Comparison of ENCODE assay signal across 8 cellular contexts in the genomic region with DNA sequence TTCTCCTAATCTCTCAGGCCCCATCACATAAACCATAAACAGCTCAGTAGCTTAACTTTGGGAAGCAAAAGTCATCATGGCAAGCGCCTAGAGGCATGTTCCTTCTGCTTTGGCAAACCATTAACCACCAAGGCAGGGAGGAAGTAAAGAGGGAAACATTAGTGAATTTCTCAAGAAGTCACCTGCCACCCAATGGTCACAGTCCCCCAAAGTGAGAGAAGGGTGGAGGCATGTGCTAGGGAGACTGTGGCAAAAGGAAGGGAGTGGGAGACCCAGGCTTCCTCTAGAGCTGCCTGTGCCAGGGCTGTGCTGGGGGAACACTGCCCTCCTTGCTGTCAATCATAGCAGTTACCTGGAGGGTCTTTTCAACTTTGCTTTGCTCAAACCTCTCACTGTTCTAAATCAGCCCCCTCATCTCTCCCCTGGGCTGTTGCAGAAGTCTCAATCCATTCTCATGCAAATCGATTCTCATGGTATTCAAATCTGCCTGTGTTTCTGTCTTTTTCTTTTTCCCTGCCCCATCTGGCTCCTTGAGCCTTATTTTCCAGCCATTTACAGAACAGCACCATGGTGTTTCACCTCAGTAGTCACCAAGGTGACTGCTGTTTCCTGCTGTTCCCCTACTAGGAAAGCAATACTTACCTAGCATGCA. TPM values are rescaled to one million over a fixed set of nuclear protein-coding genes. Genes with fewer than 3 reads are reported as not detected.
DNase-seq lines count a peak whose midpoint lies in the region; ATAC-seq and TF ChIP-seq lines count a peak whose summit lies in the region.
"Had no signal": no experiment of that assay in that cellular context is flagged by ENCODE, and none has a peak within 500 bp of the region (broad histone marks: within the 10 kb centered on the region; RNA-seq: fewer than 3 reads in every experiment).

No MANE protein-coding gene starts in this region.

- H3K36me3 ChIP-seq in DOHH2 (ENCODE audit: control insufficient read depth, low read length) (peaks cover 4% of the 10 kb centered on the region; the same call in 1 of the 2 replicates), WERI-Rb-1 (no peaks in the 10 kb centered on the region), left lung (no peaks in the 10 kb centered on the region)

- H3K79me2 ChIP-seq in DOHH2 (ENCODE audit: control insufficient read depth, low read length), result peaks cover 5% of the 10 kb centered on the region; the same call in 1 of the 2 replicates

- H3K9me2 ChIP-seq in DOHH2 (replicated peaks; ENCODE audit: control insufficient read depth, low read length), result no peaks in the 10 kb centered on the region

- no peaks in the 10 kb centered on the region for H3K36me3 Mint-ChIP-seq in activated CD8-positive, alpha-beta T cell treated with anti-CD3 and anti-CD28 coated beads, Interleukin-2, amount 10 ng/mL, durations not matched to agents 7 days and 5 days (ENCODE audit: low read depth)
- no peaks in the 10 kb centered on the region for H3K36me3 Mint-ChIP-seq in nephron (ENCODE audit: low read depth)

- H3K9me3 Mint-ChIP-seq in activated CD8-positive, alpha-beta T cell treated with anti-CD3 and anti-CD28 coated beads, Interleukin-2, amount 10 ng/mL, durations not matched to agents 7 days and 5 days (ENCODE audit: insufficient read depth), result no peaks in the 10 kb centered on the region
- H3K9me3 Mint-ChIP-seq in nephron, result peaks cover under 1% of the 10 kb centered on the region

- H3K9me3 ChIP-seq in DOHH2 (ENCODE audit: control insufficient read depth, insufficient read depth, low read length) (no peaks in the 10 kb centered on the region), WERI-Rb-1 (ENCODE audit: severe bottlenecking) (no peaks in the 10 kb centered on the region), left lung (no peaks in the 10 kb centered on the region)
- H3K9me3 ChIP-seq: psoas muscle had no signal

- DNase-seq in KBM-7, result peak; percentile 33
- no peak for DNase-seq in activated CD8-positive, alpha-beta T cell treated with anti-CD3 and anti-CD28 coated beads, Interleukin-2, amount 10 ng/mL, durations not matched to agents 7 days and 5 days
- no peak for DNase-seq in WERI-Rb-1
- no peak for DNase-seq in left lung
- no peak for DNase-seq in HPDE6-E6E7 (ENCODE audit: extremely low spot score)
- DNase-seq: psoas muscle had no signal

- peak overlapping the region; percentile 24 for H3K4me3 Mint-ChIP-seq in activated CD8-positive, alpha-beta T cell treated with anti-CD3 and anti-CD28 coated beads, Interleukin-2, amount 10 ng/mL, durations not matched to agents 7 days and 5 days
- peak overlapping the region; percentile 70 to 79 (median 79) for H3K4me3 Mint-ChIP-seq in nephron

- no peak for TF ChIP-seq CTCF in DOHH2 (IDR thresholded peaks at IDR 0.05; ENCODE audit: low read depth, low read length, poor library complexity, severe bottlenecking)
- no peak for TF ChIP-seq CTCF in nephron (IDR thresholded peaks at IDR 0.05; ENCODE audit: unreplicated experiment in 3 of 3)
- no peak for TF ChIP-seq CTCF in WERI-Rb-1 (IDR thresholded peaks at IDR 0.05; ENCODE audit: low read depth, low read length)
- TF ChIP-seq CTCF in left lung (IDR thresholded peaks at IDR 0.05), result no peak

- POLR2A ChIA-PET in activated CD8-positive, alpha-beta T cell treated with anti-CD3 and anti-CD28 coated beads, Interleukin-2, amount 10 ng/mL, durations not matched to agents 7 days and 5 days (lab: Charles Lee), result no interaction called here

- in situ Hi-C loops in KBM-7 (cut with MboI; ENCODE audit: low pct_unique_long_range_greater_than_20kb, low sequenced_read_pairs), result no loop called here

- ATAC-seq in activated CD8-positive, alpha-beta T cell treated with anti-CD3 and anti-CD28 coated beads, Interleukin-2, amount 10 ng/mL, durations not matched to agents 7 days and 5 days, result no peak
- ATAC-seq in left lung, result no peak
- ATAC-seq: psoas muscle had no signal

- H4K20me1 ChIP-seq in DOHH2 (ENCODE audit: control insufficient read depth, insufficient read depth, low read depth, low read length), result no peaks in the 10 kb centered on the region

- H3K27ac ChIP-seq in DOHH2 (ENCODE audit: low read depth, low read length), result no peak overlapping the region
- H3K27ac ChIP-seq in WERI-Rb-1, result no peak overlapping the region
- peak overlapping the region in 1 of 2 donors; percentile 93 for H3K27ac ChIP-seq in left lung
- H3K27ac ChIP-seq: psoas muscle had no signal

- H3K4me3 ChIP-seq in DOHH2 (ENCODE audit: low read length) (peak overlapping the region; percentile 9; the same call in 1 of the 2 replicates), WERI-Rb-1 (ENCODE audit: low read depth, low read length) (no peak overlapping the region), left lung (no peak overlapping the region)
- H3K4me3 ChIP-seq: psoas muscle had no signal

- peaks cover 4% of the 10 kb centered on the region; the same call in 1 of the 2 replicates for H3F3A ChIP-seq in DOHH2 (ENCODE audit: control insufficient read depth, insufficient read depth)

- peaks cover 41% of the 10 kb centered on the region for H3K4me1 Mint-ChIP-seq in activated CD8-positive, alpha-beta T cell treated with anti-CD3 and anti-CD28 coated beads, Interleukin-2, amount 10 ng/mL, durations not matched to agents 7 days and 5 days (ENCODE audit: low read depth)
- peaks cover 18% of the 10 kb centered on the region for H3K4me1 Mint-ChIP-seq in nephron

- CTCF ChIA-PET in activated CD8-positive, alpha-beta T cell treated with anti-CD3 and anti-CD28 coated beads, Interleukin-2, amount 10 ng/mL, durations not matched to agents 7 days and 5 days (lab: Charles Lee), result interaction anchor here (0.9 to 1.4 kb wide), 2 partner anchors 65 to 68 kb away, joined by 3 read pairs; no protein-coding TSS in a partner anchor

- H3K4me1 ChIP-seq in DOHH2 (ENCODE audit: control insufficient read depth, low read length), result peaks cover 44% of the 10 kb centered on the region
- H3K4me1 ChIP-seq in left lung, result peaks cover 11 to 58% of the 10 kb centered on the region in 2 donors
- H3K4me1 ChIP-seq: psoas muscle had no signal

- H3K27ac Mint-ChIP-seq in activated CD8-positive, alpha-beta T cell treated with anti-CD3 and anti-CD28 coated beads, Interleukin-2, amount 10 ng/mL, durations not matched to agents 7 days and 5 days, result peak overlapping the region; percentile 64
- peak overlapping the region; percentile 67 to 91 (median 74) for H3K27ac Mint-ChIP-seq in nephron

- intact Hi-C loops in left lung (cut with DNase I), result loop anchor here in 1 of 2 donors (10.0 kb wide), 1 partner anchor 132 kb away; a partner anchor contains a TSS

- H3K27me3 Mint-ChIP-seq in activated CD8-positive, alpha-beta T cell treated with anti-CD3 and anti-CD28 coated beads, Interleukin-2, amount 10 ng/mL, durations not matched to agents 7 days and 5 days (ENCODE audit: low read depth), result peaks cover 6% of the 10 kb centered on the region
- peaks cover 11% of the 10 kb centered on the region for H3K27me3 Mint-ChIP-seq in nephron (ENCODE audit: low read depth)

- peak overlapping the region; percentile 19 for H3K4me2 ChIP-seq in DOHH2 (ENCODE audit: low read length)

- H3K27me3 ChIP-seq in DOHH2 (ENCODE audit: control insufficient read depth, low read length), result peaks cover 21% of the 10 kb centered on the region
- no peaks in the 10 kb centered on the region for H3K27me3 ChIP-seq in WERI-Rb-1 (ENCODE audit: insufficient read depth, low read depth, severe bottlenecking)
- no peaks in the 10 kb centered on the region for H3K27me3 ChIP-seq in left lung

RNA-seq across cellular contexts. Expression of a gene that starts 1.8 kb away (rescaled TPM):
- 10 to 100 TPM; 12.3 to 15.3 TPM for total RNA-seq in activated CD8-positive, alpha-beta T cell treated with anti-CD3 and anti-CD28 coated beads, Interleukin-2, amount 10 ng/mL, durations not matched to agents 7 days and 5 days
- 10 to 100 TPM; 27.4 to 46.2 TPM for total RNA-seq in left lung
